Comparison of ENCODE assay signal across 14 cellular contexts in genomic region chr13:39379118-39379517, GRCh38.
DNase-seq lines count a peak whose midpoint lies in the region; ATAC-seq and TF ChIP-seq lines count a peak whose summit lies in the region.
"Had no signal": no experiment of that assay in that cellular context is flagged by ENCODE, and none has a peak within 500 bp of the region (broad histone marks: within the 10 kb centered on the region; RNA-seq: fewer than 3 reads in every experiment).

No MANE protein-coding gene starts in this region.

- no peak overlapping the region for H3K27ac ChIP-seq in left lung
- H3K27ac ChIP-seq: dorsolateral prefrontal cortex, parathyroid adenoma had no signal

- H3K36me3 ChIP-seq in left lung, result no peaks in the 10 kb centered on the region

- intact Hi-C loops in left lung (cut with DNase I), result no loop called here

- ATAC-seq in GM19328 (IDR thresholded peaks at IDR 0.05; ENCODE audit: unreplicated experiment), result peak; percentile 91
- ATAC-seq in HG02642 (IDR thresholded peaks at IDR 0.05; ENCODE audit: poor library complexity, unreplicated experiment), result peak; percentile 97
- peak; percentile 90 for ATAC-seq in HG03432 (IDR thresholded peaks at IDR 0.05; ENCODE audit: unreplicated experiment)
- no peak for ATAC-seq in left lung
- ATAC-seq: HCT116, T-cell had no signal

- H3K4me3 ChIP-seq in GM12865 (ENCODE audit: low read depth, low read length) (no peak overlapping the region), left lung (no peak overlapping the region)
- H3K4me3 ChIP-seq: dorsolateral prefrontal cortex had no signal

- peak; percentile 80 for DNase-seq in GM12865 (ENCODE audit: low read depth)
- DNase-seq in left lung, result no peak
- no peak for DNase-seq in NCI-H128 (lab: John Stamatoyannopoulos, UW; ENCODE audit: unreplicated experiment)
- DNase-seq in effector CD4-positive, alpha-beta T cell, result no peak
- no peak for DNase-seq in NCI-H774 (lab: John Stamatoyannopoulos, UW)
- DNase-seq: dorsolateral prefrontal cortex; stimulated activated CD4-positive, alpha-beta T cell treated with anti-CD3 and anti-CD28 coated beads, Interleukin-2, amount 100 ng/mL, for 48 hours; substantia nigra; T-cell had no signal

- no peaks in the 10 kb centered on the region for H3K27me3 ChIP-seq in left lung
- H3K27me3 ChIP-seq: dorsolateral prefrontal cortex had no signal

- H3K9me3 ChIP-seq in left lung, result no peaks in the 10 kb centered on the region

- no peak for TF ChIP-seq CTCF in GM12865 (IDR thresholded peaks at IDR 0.05; ENCODE audit: insufficient read depth, low read depth, low read length, missing control alignments)
- no peak for TF ChIP-seq CTCF in left lung (IDR thresholded peaks at IDR 0.05)

- H3K4me1 ChIP-seq in left lung, result no peaks in the 10 kb centered on the region
